ENCODE assay signal across 11 cellular contexts in genomic region chr16:89581861-89582563, GRCh38. TPM values are rescaled to one million over a fixed set of nuclear protein-coding genes. Genes with fewer than 3 reads are reported as not detected.
DNase-seq lines count a peak whose midpoint lies in the region; ATAC-seq and TF ChIP-seq lines count a peak whose summit lies in the region.
"Had no signal": no experiment of that assay in that cellular context is flagged by ENCODE, and none has a peak within 500 bp of the region (broad histone marks: within the 10 kb centered on the region; RNA-seq: fewer than 3 reads in every experiment).

No MANE protein-coding gene starts in this region.

- no peak overlapping the region for H3K4me3 ChIP-seq in colonic mucosa
- H3K4me3 ChIP-seq in mesenchymal stem cell (ENCODE audit: insufficient read depth in 1 of 2, low read depth in 1 of 2, low read length in 2 of 2), result no peak overlapping the region
- H3K4me3 ChIP-seq: vagina had no signal

- H3K4me1 ChIP-seq in colonic mucosa, result no peaks in the 10 kb centered on the region
- peaks cover 34% of the 10 kb centered on the region for H3K4me1 ChIP-seq in mesenchymal stem cell (ENCODE audit: control insufficient read depth, insufficient read depth, low read depth, low read length)

- peak overlapping the region; percentile 90 for H4K8ac ChIP-seq in mesenchymal stem cell (ENCODE audit: low read length)

- H3K27ac ChIP-seq in colonic mucosa (peak overlapping the region; percentile 52), mesenchymal stem cell (ENCODE audit: low read length, poor library complexity, severe bottlenecking) (peak overlapping the region; percentile 65), caudate nucleus (ENCODE audit: low read depth, low read length) (no peak overlapping the region)
- H3K27ac ChIP-seq: vagina had no signal

- TF ChIP-seq CTCF in colonic mucosa (IDR thresholded peaks at IDR 0.05), result no peak
- TF ChIP-seq CTCF in GM13976 (IDR thresholded peaks at IDR 0.05; ENCODE audit: borderline replicate concordance, control extremely low read depth, extremely low read depth, insufficient read depth, missing control alignments), result no peak

- H3K27me3 ChIP-seq in colonic mucosa (peaks cover under 1% of the 10 kb centered on the region), mesenchymal stem cell (ENCODE audit: control insufficient read depth in 1 of 2, insufficient read depth in 1 of 2, low read length in 2 of 2) (peaks cover 0 to 7% of the 10 kb centered on the region in 2 experiments)
- H3K27me3 ChIP-seq: vagina had no signal

- WGBS in mesenchymal stem cell, result 56% methylated on average over 15 of the region's 15 CpGs

- intact Hi-C loops in colonic mucosa (cut with DNase I), result no loop called here

- ATAC-seq in GM19324 (IDR thresholded peaks at IDR 0.05; ENCODE audit: low FRiP score, unreplicated experiment) (no peak), HG03280 (IDR thresholded peaks at IDR 0.05; ENCODE audit: unreplicated experiment) (no peak)
- ATAC-seq: CD8-positive, alpha-beta T cell had no signal

- H2BK5ac ChIP-seq in mesenchymal stem cell (ENCODE audit: low read depth, low read length, poor library complexity, severe bottlenecking), result no peak overlapping the region

- no peak overlapping the region for H3K4me2 ChIP-seq in mesenchymal stem cell (ENCODE audit: low read length, poor library complexity, severe bottlenecking)

- H3K14ac ChIP-seq in mesenchymal stem cell (ENCODE audit: low read length in 2 of 2), result no peak overlapping the region

- H4K91ac ChIP-seq in mesenchymal stem cell (ENCODE audit: low read length), result peak overlapping the region; percentile 98

- H2BK120ac ChIP-seq in mesenchymal stem cell (ENCODE audit: low read depth, low read length), result peak overlapping the region; percentile 81

- peak; percentile 69 for DNase-seq in AG08396 (ENCODE audit: low spot score)
- peak; percentile 58 for DNase-seq in NCI-H1092 (lab: John Stamatoyannopoulos, UW)
- DNase-seq in colonic mucosa, result peak; percentile 63
- DNase-seq in mesenchymal stem cell, result peak; percentile 62
- no peak for DNase-seq in GM13976 (ENCODE audit: low spot score)
- DNase-seq in caudate nucleus (lab: John Stamatoyannopoulos, UW), result no peak
- DNase-seq: activated CD4-positive, alpha-beta memory T cell treated with anti-CD3 and anti-CD28 coated beads, Interleukin-2, amount 10 ng/mL, durations not matched to agents 7 days and 5 days; CD8-positive, alpha-beta T cell had no signal

- H3K4ac ChIP-seq in mesenchymal stem cell (ENCODE audit: low read depth in 1 of 2, low read length in 2 of 2), result peak overlapping the region; percentile 75 to 93

- H2BK12ac ChIP-seq in mesenchymal stem cell (ENCODE audit: low read length in 2 of 2), result peak overlapping the region; percentile 55 to 71

- H3K23ac ChIP-seq in mesenchymal stem cell (ENCODE audit: low read length in 2 of 2), result peak overlapping the region in 1 of 2 experiments; percentile 23

- H2BK15ac ChIP-seq in mesenchymal stem cell (ENCODE audit: low read depth, poor library complexity, severe bottlenecking), result no peak overlapping the region

- H2AK5ac ChIP-seq in mesenchymal stem cell (ENCODE audit: low read length, severe bottlenecking), result peak overlapping the region; percentile 96

- peak overlapping the region; percentile 43 to 58 for H3K9ac ChIP-seq in colonic mucosa (ENCODE audit: low read depth in 2 of 2, low read length in 2 of 2)
- peak overlapping the region; percentile 46 for H3K9ac ChIP-seq in mesenchymal stem cell (ENCODE audit: low read length)

- H2AFZ ChIP-seq in mesenchymal stem cell (ENCODE audit: low read depth, low read length), result peak overlapping the region; percentile 40

- H3K18ac ChIP-seq in mesenchymal stem cell (ENCODE audit: low read depth in 1 of 2, low read length in 2 of 2), result peak overlapping the region; percentile 84 to 90

- in situ Hi-C loops in GM13976 (cut with MboI; ENCODE audit: low sequenced_read_pairs, unreplicated experiment), result no loop called here

- H3K9me3 ChIP-seq in colonic mucosa (no peaks in the 10 kb centered on the region), mesenchymal stem cell (ENCODE audit: control insufficient read depth, low read length) (no peaks in the 10 kb centered on the region)
- H3K9me3 ChIP-seq: vagina had no signal

- peaks cover 2% of the 10 kb centered on the region for H3K79me1 ChIP-seq in mesenchymal stem cell (replicated peaks; ENCODE audit: low read length, poor library complexity, severe bottlenecking)

- H3K36me3 ChIP-seq in colonic mucosa (no peaks in the 10 kb centered on the region), mesenchymal stem cell (ENCODE audit: control insufficient read depth in 1 of 2, insufficient read depth in 2 of 2, low read depth in 1 of 2, low read length in 2 of 2) (peaks cover 0 to 14% of the 10 kb centered on the region in 2 experiments)
- H3K36me3 ChIP-seq: vagina had no signal

RNA-seq across cellular contexts. Expression of gene CPNE7, which starts 6.5 kb away (rescaled TPM):
- total RNA-seq in colonic mucosa, result 1 to 10 TPM in 1 of 2 donors, under 1 TPM in 1; 0.19 to 1.6 TPM
- 5.6 TPM for polyA plus RNA-seq in mesenchymal stem cell (2013, experiment 1 of 2)
- 4.8 TPM for polyA plus RNA-seq in mesenchymal stem cell (2013, experiment 2 of 2)

RNA-seq across cellular contexts. Expression of gene RPL13, which starts 21.5 kb away (rescaled TPM):
- total RNA-seq in colonic mucosa, result 1,000 to 10,000 TPM; 1,855 to 2,011 TPM
- polyA plus RNA-seq in mesenchymal stem cell (2013, experiment 1 of 2), result 2,898 TPM
- polyA plus RNA-seq in mesenchymal stem cell (2013, experiment 2 of 2), result 2,946 TPM

RNA-seq across cellular contexts. Expression of gene DPEP1, which starts 31.4 kb away (rescaled TPM):
- total RNA-seq in colonic mucosa, result 1 to 10 TPM in 1 of 2 donors, under 1 TPM in 1; 0.42 to 2.7 TPM
- not detected for polyA plus RNA-seq in mesenchymal stem cell (2013, experiment 1 of 2)
- polyA plus RNA-seq in mesenchymal stem cell (2013, experiment 2 of 2), result not detected
- total RNA-seq: activated CD4-positive, alpha-beta memory T cell treated with anti-CD3 and anti-CD28 coated beads, Interleukin-2, amount 10 ng/mL, durations not matched to agents 7 days and 5 days; CD8-positive, alpha-beta T cell; vagina had no signal

Comparison
In these comparisons a context has a peak if more than half of its experiments do, and no peak if none do; other contexts are left out.
1. DNase-seq: peak in AG08396 (single experiment), NCI-H1092 (single experiment), colonic mucosa (single experiment) and mesenchymal stem cell (single experiment); none in GM13976 (single experiment) and caudate nucleus (0 of 61).